ENCODE assay signal across 7 cellular contexts in the genomic region with DNA sequence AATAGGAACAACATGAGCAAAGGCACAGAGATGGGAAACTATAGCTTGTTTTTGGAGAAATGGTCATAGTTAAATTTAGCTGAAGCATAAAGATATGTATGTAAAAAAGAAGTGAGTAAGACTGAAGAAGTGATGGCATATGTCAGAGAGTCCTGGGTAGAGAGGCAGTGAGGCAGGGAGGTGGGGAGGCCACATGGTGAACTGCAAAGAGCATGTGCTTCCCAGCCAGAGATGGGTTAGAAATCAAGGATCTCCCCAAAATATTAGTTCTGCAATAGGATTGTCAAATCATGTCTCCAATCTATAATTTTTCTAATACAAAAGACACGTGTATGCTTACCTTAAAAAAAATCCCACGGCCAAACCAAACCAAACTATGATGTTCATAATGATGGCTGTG.
"Had no signal": no experiment of that assay in that cellular context is flagged by ENCODE, and none has a peak within 500 bp of the region (broad histone marks: within the 10 kb centered on the region; RNA-seq: fewer than 3 reads in every experiment).

No MANE protein-coding gene starts in this region.

- H3K9me3 ChIP-seq: colonic mucosa, esophagus squamous epithelium, mucosa of descending colon, sigmoid colon, stomach, thoracic aorta had no signal

- H3K27me3 ChIP-seq: colonic mucosa had no signal

- H3K4me1 ChIP-seq: colonic mucosa, esophagus squamous epithelium had no signal

- DNase-seq: esophagus squamous epithelium had no signal

- H3K4me3 ChIP-seq: colonic mucosa, esophagus squamous epithelium, mucosa of descending colon, sigmoid colon, skin epidermis, stomach, thoracic aorta had no signal

- H3K36me3 ChIP-seq: colonic mucosa, esophagus squamous epithelium, sigmoid colon, stomach, thoracic aorta had no signal

- H3K27ac ChIP-seq: colonic mucosa, esophagus squamous epithelium, sigmoid colon, skin epidermis, stomach, thoracic aorta had no signal
